1 cellular context compared by ENCODE assay signal in the genomic region with DNA sequence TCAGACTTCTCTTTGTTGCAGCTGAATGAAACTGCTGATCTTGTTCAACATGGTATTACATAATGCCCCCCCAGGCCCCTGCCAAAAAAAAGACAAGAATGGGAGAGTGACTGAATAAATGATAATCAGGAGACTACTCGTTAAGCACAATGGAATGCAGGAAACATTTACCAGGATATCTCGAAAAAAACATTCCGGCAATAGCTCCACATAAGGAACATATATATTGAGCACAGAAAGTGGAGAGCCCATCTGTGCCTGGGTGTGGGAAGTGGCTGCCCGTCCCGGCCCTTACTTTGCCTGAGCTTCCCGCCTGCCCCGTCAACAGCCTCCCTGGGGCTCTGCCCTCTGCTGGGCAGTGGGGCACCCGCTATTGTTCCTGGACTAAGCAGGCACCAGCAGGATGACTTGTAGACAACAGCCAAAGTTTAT.
TF ChIP-seq lines count a peak whose summit lies in the region.

No MANE protein-coding gene starts in this region.

TF ChIP-seq in HCT116, 20 proteins besides CTCF, POLR2A, EP300 and RAD21 (continued from another document):
- TF ChIP-seq CEBPB (IDR thresholded peaks at IDR 0.05; ENCODE audit: low read depth) (no peak), EGR1 (IDR thresholded peaks at IDR 0.05; ENCODE audit: low read depth) (no peak), EZH2 (IDR thresholded peaks at IDR 0.05) (no peak), EZH2phosphoT487 (IDR thresholded peaks at IDR 0.05; ENCODE audit: borderline replicate concordance) (no peak), ZBTB33 (IDR thresholded peaks at IDR 0.05; ENCODE audit: extremely low read depth, insufficient replicate concordance, low read length) (no peak)
